ENCODE assay signal across 2 cellular contexts in genomic region chr16:2110332-2111008, GRCh38. TPM values are rescaled to one million over a fixed set of nuclear protein-coding genes. Genes with fewer than 3 reads are reported as not detected.
"Had no signal": no experiment of that assay in that cellular context is flagged by ENCODE, and none has a peak within 500 bp of the region (broad histone marks: within the 10 kb centered on the region; RNA-seq: fewer than 3 reads in every experiment).

No MANE protein-coding gene starts in this region.

RNA-seq across cellular contexts. Expression of gene RAB26, which starts 38.0 kb away (rescaled TPM):
- total RNA-seq: ascending aorta; T-helper 2 cell treated with Interferon-gamma antibody and Interleukin-4, amounts not matched to agents 100 ng/mL and 5 ng/mL, for 36 hours had no signal
